Comparison of ENCODE assay signal across 1 cellular context in the genomic region with DNA sequence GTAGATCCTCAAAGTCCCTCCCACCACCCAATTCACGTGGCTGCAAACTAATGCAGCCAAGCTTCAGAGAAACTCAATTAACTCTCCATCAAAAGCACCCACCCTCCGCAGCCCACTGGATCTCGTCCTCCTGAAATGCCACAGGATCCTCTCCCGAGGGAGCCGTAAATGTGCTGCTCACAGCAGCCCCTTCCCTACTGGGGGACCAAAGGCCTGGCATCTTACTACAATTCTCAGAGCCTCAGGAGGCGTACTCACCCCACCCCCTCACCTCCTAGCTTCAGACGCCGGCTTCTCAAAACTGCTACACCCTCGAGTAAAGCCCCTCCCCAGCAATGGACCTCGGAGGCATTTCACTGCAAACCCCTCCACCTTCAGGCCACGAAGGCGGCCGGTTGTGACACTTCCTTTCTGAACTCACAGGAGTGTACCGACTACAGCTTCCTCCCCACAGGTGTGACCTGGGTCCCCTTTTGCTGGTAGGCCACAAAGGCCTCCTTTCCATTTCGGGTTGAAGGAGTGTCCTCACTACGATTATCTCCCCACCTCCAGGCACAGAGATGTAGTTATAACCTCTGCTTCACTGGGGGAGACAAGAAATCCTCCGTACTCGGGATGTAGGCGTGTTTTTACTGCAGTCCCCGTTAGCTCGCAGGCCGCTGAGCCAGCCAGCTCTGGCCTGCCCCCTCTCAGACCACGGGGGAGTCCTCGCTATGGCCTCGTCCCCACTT.
TF ChIP-seq lines count a peak whose summit lies in the region.

No MANE protein-coding gene starts in this region.

TF ChIP-seq in K562, 482 proteins besides CTCF, POLR2A, EP300 and RAD21 (continues in another document):
- TF ChIP-seq ETS2 (tag; IDR thresholded peaks at IDR 0.05; ENCODE audit: borderline replicate concordance, poor library complexity, severe bottlenecking), result no peak
- TF ChIP-seq ZEB2 (IDR thresholded peaks at IDR 0.05), result 0 out of 2 replicates have a peak, but pooled peaks have one; percentile 24
- TF ChIP-seq EZH2 (IDR thresholded peaks at IDR 0.05; ENCODE audit: borderline replicate concordance, low read depth, low read length), result no peak
- no peak for TF ChIP-seq TCF7 (IDR thresholded peaks at IDR 0.05; ENCODE audit: borderline replicate concordance)
- TF ChIP-seq, protein P1, sequence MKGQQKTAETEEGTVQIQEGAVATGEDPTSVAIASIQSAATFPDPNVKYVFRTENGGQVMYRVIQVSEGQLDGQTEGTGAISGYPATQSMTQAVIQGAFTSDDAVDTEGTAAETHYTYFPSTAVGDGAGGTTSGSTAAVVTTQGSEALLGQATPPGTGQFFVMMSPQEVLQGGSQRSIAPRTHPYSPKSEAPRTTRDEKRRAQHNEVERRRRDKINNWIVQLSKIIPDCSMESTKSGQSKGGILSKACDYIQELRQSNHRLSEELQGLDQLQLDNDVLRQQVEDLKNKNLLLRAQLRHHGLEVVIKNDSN (CRISPR knock-in tag; IDR thresholded peaks at IDR 0.05), result 0 out of 2 replicates have a peak, but pooled peaks have one; percentile 8
- peak; percentile 38; the same call in 1 of the 2 replicates for TF ChIP-seq L3MBTL2 (IDR thresholded peaks at IDR 0.05)
- TF ChIP-seq ESRRA (IDR thresholded peaks at IDR 0.05; ENCODE audit: borderline replicate concordance, low read depth), result no peak
- TF ChIP-seq FOXM1 (IDR thresholded peaks at IDR 0.05; ENCODE audit: low read depth), result no peak
- TF ChIP-seq FOXM1 (CRISPR knock-in tag; IDR thresholded peaks at IDR 0.05; ENCODE audit: low read depth), result 0 out of 2 replicates have a peak, but pooled peaks have one; percentile 48
- peak in 1 of 2 experiments; percentile 81; a peak in 2 of 4 replicates for TF ChIP-seq HDAC1 (IDR thresholded peaks at IDR 0.05)
- TF ChIP-seq, protein P2, sequence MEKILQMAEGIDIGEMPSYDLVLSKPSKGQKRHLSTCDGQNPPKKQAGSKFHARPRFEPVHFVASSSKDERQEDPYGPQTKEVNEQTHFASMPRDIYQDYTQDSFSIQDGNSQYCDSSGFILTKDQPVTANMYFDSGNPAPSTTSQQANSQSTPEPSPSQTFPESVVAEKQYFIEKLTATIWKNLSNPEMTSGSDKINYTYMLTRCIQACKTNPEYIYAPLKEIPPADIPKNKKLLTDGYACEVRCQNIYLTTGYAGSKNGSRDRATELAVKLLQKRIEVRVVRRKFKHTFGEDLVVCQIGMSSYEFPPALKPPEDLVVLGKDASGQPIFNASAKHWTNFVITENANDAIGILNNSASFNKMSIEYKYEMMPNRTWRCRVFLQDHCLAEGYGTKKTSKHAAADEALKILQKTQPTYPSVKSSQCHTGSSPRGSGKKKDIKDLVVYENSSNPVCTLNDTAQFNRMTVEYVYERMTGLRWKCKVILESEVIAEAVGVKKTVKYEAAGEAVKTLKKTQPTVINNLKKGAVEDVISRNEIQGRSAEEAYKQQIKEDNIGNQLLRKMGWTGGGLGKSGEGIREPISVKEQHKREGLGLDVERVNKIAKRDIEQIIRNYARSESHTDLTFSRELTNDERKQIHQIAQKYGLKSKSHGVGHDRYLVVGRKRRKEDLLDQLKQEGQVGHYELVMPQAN (IDR thresholded peaks at IDR 0.05; ENCODE audit: borderline replicate concordance), result peak; percentile 71
- no peak for TF ChIP-seq PHTF2 (CRISPR knock-in tag; IDR thresholded peaks at IDR 0.05)
- TF ChIP-seq POLR2AphosphoS5 (IDR thresholded peaks at IDR 0.05; ENCODE audit: control insufficient read depth, insufficient read depth, low read depth, low read length), result peak; percentile 46; the same call in 1 of the 2 replicates
- no peak for TF ChIP-seq OTX1 (CRISPR knock-in tag; IDR thresholded peaks at IDR 0.05)
- TF ChIP-seq PHF20 (IDR thresholded peaks at IDR 0.05; ENCODE audit: partially characterized antibody), result no peak
- no peak for TF ChIP-seq U2AF2 (optimal IDR thresholded peaks at IDR 0.05; ENCODE audit: low read depth, low read length)
- no peak for TF ChIP-seq ZNF316 (IDR thresholded peaks at IDR 0.05)
- TF ChIP-seq FOXA1 (IDR thresholded peaks at IDR 0.05; ENCODE audit: borderline replicate concordance), result no peak
- TF ChIP-seq ZNF408 (CRISPR knock-in tag; IDR thresholded peaks at IDR 0.05; ENCODE audit: low read depth), result no peak
- TF ChIP-seq, protein P3, sequence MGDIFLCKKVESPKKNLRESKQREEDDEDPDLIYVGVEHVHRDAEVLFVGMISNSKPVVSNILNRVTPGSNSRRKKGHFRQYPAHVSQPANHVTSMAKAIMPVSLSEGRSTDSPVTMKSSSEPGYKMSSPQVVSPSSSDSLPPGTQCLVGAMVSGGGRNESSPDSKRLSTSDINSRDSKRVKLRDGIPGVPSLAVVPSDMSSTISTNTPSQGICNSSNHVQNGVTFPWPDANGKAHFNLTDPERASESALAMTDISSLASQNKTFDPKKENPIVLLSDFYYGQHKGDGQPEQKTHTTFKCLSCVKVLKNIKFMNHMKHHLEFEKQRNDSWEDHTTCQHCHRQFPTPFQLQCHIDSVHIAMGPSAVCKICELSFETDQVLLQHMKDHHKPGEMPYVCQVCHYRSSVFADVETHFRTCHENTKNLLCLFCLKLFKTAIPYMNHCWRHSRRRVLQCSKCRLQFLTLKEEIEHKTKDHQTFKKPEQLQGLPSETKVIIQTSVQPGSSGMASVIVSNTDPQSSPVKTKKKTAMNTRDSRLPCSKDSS (IDR thresholded peaks at IDR 0.05; ENCODE audit: low read depth, partially characterized antibody), result no peak
- TF ChIP-seq NFATC3 (IDR thresholded peaks at IDR 0.05), result 0 out of 2 replicates have a peak, but pooled peaks have one; percentile 28
- 0 out of 4 replicates have a peak, but pooled peaks of 1 of the 2 experiments have one; percentile 60 for TF ChIP-seq MAZ (CRISPR knock-in tag; conservative IDR thresholded peaks at IDR 0.05 in 1 of 2, IDR thresholded peaks at IDR 0.05 in 1 of 2)
- TF ChIP-seq CHD1 (IDR thresholded peaks at IDR 0.05; ENCODE audit: low read length), result peak; percentile 44
- TF ChIP-seq ELF2 (CRISPR knock-in tag; IDR thresholded peaks at IDR 0.05), result 0 out of 2 replicates have a peak, but pooled peaks have one; percentile 51
- TF ChIP-seq CTCFL (IDR thresholded peaks at IDR 0.05; ENCODE audit: borderline replicate concordance, insufficient read depth, low read depth, low read length, poor library complexity, severe bottlenecking), result no peak
- TF ChIP-seq ZNF444 (CRISPR knock-in tag; IDR thresholded peaks at IDR 0.05), result no peak
- peak in 1 of 2 experiments; percentile 20; a peak in 1 of 4 replicates for TF ChIP-seq SIN3A (IDR thresholded peaks at IDR 0.05; ENCODE audit: borderline replicate concordance in 2 of 2, control insufficient read depth in 1 of 2, low read depth in 2 of 2, low read length in 2 of 2)
- peak; percentile 29 for TF ChIP-seq POLR2B (IDR thresholded peaks at IDR 0.05; ENCODE audit: low read depth, partially characterized antibody)
- TF ChIP-seq SAP30 (IDR thresholded peaks at IDR 0.05; ENCODE audit: borderline replicate concordance, insufficient read depth, low read depth, low read length, poor library complexity, severe bottlenecking), result peak; percentile 75
- TF ChIP-seq, protein P4, sequence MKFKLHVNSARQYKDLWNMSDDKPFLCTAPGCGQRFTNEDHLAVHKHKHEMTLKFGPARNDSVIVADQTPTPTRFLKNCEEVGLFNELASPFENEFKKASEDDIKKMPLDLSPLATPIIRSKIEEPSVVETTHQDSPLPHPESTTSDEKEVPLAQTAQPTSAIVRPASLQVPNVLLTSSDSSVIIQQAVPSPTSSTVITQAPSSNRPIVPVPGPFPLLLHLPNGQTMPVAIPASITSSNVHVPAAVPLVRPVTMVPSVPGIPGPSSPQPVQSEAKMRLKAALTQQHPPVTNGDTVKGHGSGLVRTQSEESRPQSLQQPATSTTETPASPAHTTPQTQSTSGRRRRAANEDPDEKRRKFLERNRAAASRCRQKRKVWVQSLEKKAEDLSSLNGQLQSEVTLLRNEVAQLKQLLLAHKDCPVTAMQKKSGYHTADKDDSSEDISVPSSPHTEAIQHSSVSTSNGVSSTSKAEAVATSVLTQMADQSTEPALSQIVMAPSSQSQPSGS (CRISPR knock-in tag; IDR thresholded peaks at IDR 0.05), result no peak; the same call in 1 of the 2 replicates
- no peak for TF ChIP-seq SOX6 (IDR thresholded peaks at IDR 0.05)
- TF ChIP-seq ZNF239 (CRISPR knock-in tag; IDR thresholded peaks at IDR 0.05), result no peak
- TF ChIP-seq HDGF (IDR thresholded peaks at IDR 0.05), result 0 out of 2 replicates have a peak, but pooled peaks have one; percentile 65
- TF ChIP-seq MGA (IDR thresholded peaks at IDR 0.05), result 0 out of 2 replicates have a peak, but pooled peaks have one; percentile 12
